In the genomic region with DNA sequence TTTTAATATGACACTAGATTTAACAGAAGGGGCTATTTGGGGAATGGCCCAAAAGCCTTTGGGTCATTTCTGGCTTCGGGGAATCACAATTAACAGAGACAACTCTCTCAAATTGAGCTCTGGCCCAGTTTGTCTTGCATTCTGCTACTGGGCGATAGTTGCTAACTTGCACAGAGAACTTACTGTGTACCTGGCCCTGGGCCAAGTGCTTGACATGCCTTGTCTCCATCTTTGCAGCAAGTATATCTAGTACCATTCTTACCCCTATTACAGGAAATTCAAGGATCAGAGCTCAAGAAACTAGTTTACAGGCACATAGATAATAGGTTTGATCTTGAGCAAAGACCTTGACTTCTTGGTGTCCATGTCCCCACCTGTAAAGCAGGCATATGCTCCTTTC, we compare ENCODE assay signal across 21 cellular contexts.
"Had no signal": no experiment of that assay in that cellular context is flagged by ENCODE, and none has a peak within 500 bp of the region (broad histone marks: within the 10 kb centered on the region; RNA-seq: fewer than 3 reads in every experiment).

No MANE protein-coding gene starts in this region.

- FAIRE-seq: frontal cortex had no signal

- DNase-seq: activated CD4-positive, alpha-beta T cell treated with anti-CD3 and anti-CD28 coated beads, Interleukin-2, amount 10 ng/mL, durations not matched to agents 7 days and 5 days; activated CD4-positive, CD25-positive, alpha-beta regulatory T cell treated with anti-CD3 and anti-CD28 coated beads, Interleukin-2, amount 50 U/mL, for 72 hours; activated CD8-positive, alpha-beta T cell treated with anti-CD3 and anti-CD28 coated beads for 36 hours; activated gamma-delta T cell; central memory CD4-positive, alpha-beta T cell; colonic mucosa; dorsolateral prefrontal cortex; islet precursor cell; left colon; naive thymus-derived CD4-positive, alpha-beta T cell; occipital lobe; stimulated activated CD4-positive, alpha-beta T cell treated with anti-CD3 and anti-CD28 coated beads, Interleukin-2, amount 100 ng/mL, for 48 hours; stimulated activated naive CD4-positive, alpha-beta T cell; T-cell; upper lobe of right lung had no signal

- H3K27me3 Mint-ChIP-seq: activated CD8-positive, alpha-beta T cell treated with anti-CD3 and anti-CD28 coated beads for 36 hours had no signal

- H3K4me3 Mint-ChIP-seq: activated CD4-positive, alpha-beta T cell treated with anti-CD3 and anti-CD28 coated beads, Interleukin-2, amount 10 ng/mL, durations not matched to agents 7 days and 5 days; activated CD8-positive, alpha-beta T cell treated with anti-CD3 and anti-CD28 coated beads for 36 hours; activated naive CD4-positive, alpha-beta T cell treated with anti-CD3 and anti-CD28 coated beads, Interleukin-2, amount 50 U/mL, for 24 hours; activated T-helper 1 cell treated with anti-CD3 and anti-CD28 coated beads, Interleukin-12 subunit alpha, Interleukin-12 subunit beta, Interleukin-2, Interleukin-4 antibody, amounts not matched to agents 30 ng/mL and 10 ng/mL and 1 ng/mL, durations not matched to agents 14 hours and 24 hours and 36 hours; brain; naive thymus-derived CD4-positive, alpha-beta T cell; neural crest cell; T-cell; T-helper 2 cell treated with Interferon-gamma antibody and Interleukin-4, amounts not matched to agents 5 μg/mL and 100 μg/mL, for 36 hours had no signal

- H3K4me1 Mint-ChIP-seq: activated naive CD4-positive, alpha-beta T cell treated with anti-CD3 and anti-CD28 coated beads, Interleukin-2, amount 50 U/mL, for 24 hours had no signal

- H3K9me3 Mint-ChIP-seq: activated CD4-positive, alpha-beta T cell treated with anti-CD3 and anti-CD28 coated beads, Interleukin-2, amount 10 ng/mL, durations not matched to agents 7 days and 5 days; activated CD8-positive, alpha-beta T cell treated with anti-CD3 and anti-CD28 coated beads for 36 hours; activated T-helper 1 cell treated with anti-CD3 and anti-CD28 coated beads, Interleukin-12 subunit alpha, Interleukin-12 subunit beta, Interleukin-2, Interleukin-4 antibody, amounts not matched to agents 30 ng/mL and 10 ng/mL and 1 ng/mL, durations not matched to agents 14 hours and 24 hours and 36 hours; T-helper 2 cell treated with Interferon-gamma antibody and Interleukin-4, amounts not matched to agents 5 μg/mL and 100 μg/mL, for 36 hours had no signal

- H3K27ac Mint-ChIP-seq: activated CD4-positive, alpha-beta T cell treated with anti-CD3 and anti-CD28 coated beads, Interleukin-2, amount 10 ng/mL, durations not matched to agents 7 days and 5 days; activated CD8-positive, alpha-beta T cell treated with anti-CD3 and anti-CD28 coated beads for 36 hours; activated naive CD4-positive, alpha-beta T cell treated with anti-CD3 and anti-CD28 coated beads, Interleukin-2, amount 50 U/mL, for 24 hours; activated T-helper 1 cell treated with anti-CD3 and anti-CD28 coated beads, Interleukin-12 subunit alpha, Interleukin-12 subunit beta, Interleukin-2, Interleukin-4 antibody, amounts not matched to agents 30 ng/mL and 10 ng/mL and 1 ng/mL, durations not matched to agents 14 hours and 24 hours and 36 hours; T-cell; T-helper 2 cell treated with Interferon-gamma antibody and Interleukin-4, amounts not matched to agents 5 μg/mL and 100 μg/mL, for 36 hours had no signal

- H3K36me3 Mint-ChIP-seq: naive thymus-derived CD4-positive, alpha-beta T cell; T-cell had no signal
